ENCODE assay signal across 8 cellular contexts in genomic region chr6:137415127-137415833, GRCh38.
DNase-seq lines count a peak whose midpoint lies in the region; FAIRE-seq and TF ChIP-seq lines count a peak whose summit lies in the region.

No MANE protein-coding gene starts in this region.

- H3K4me3 ChIP-seq in H7 (ENCODE audit: insufficient read depth, low read depth, low read length) (peak overlapping the region; percentile 15; the same call in 1 of the 2 replicates), endothelial cell of umbilical vein (replicated peaks in 1 of 3; ENCODE audit: insufficient read depth in 1 of 3, low read depth in 1 of 3, low read length in 3 of 3) (peak overlapping the region in 2 of 3 experiments; percentile 25 to 59), mononuclear cell (ENCODE audit: low read length) (peak overlapping the region; percentile 32)

- intact Hi-C loops in endothelial cell of umbilical vein (cut with micrococcal nuclease) = loop anchor here (1.0 kb wide), 4 partner anchors 101 to 339 kb away; no protein-coding TSS in a partner anchor

- H3K4me1 ChIP-seq in endothelial cell of umbilical vein (ENCODE audit: control insufficient read depth, extremely low read depth, insufficient read depth, low read length) (no peaks in the 10 kb centered on the region), mononuclear cell (ENCODE audit: insufficient read depth, low read length) (peaks cover 13% of the 10 kb centered on the region)

- no peaks in the 10 kb centered on the region for H4K20me1 ChIP-seq in endothelial cell of umbilical vein (replicated peaks; ENCODE audit: control insufficient read depth, extremely low read depth, insufficient read depth, low read length)

- H2AFZ ChIP-seq in endothelial cell of umbilical vein (ENCODE audit: low read depth, low read length) = peak overlapping the region; percentile 94

- H3K27ac ChIP-seq in endothelial cell of umbilical vein (ENCODE audit: insufficient read depth, low read depth, low read length) = no peak overlapping the region

- H3K36me3 ChIP-seq in H7 (replicated peaks; ENCODE audit: control insufficient read depth, insufficient read depth, low read length) = no peaks in the 10 kb centered on the region
- H3K36me3 ChIP-seq in endothelial cell of umbilical vein (ENCODE audit: control insufficient read depth in 2 of 2, extremely low read depth in 1 of 2, insufficient read depth in 2 of 2, low read length in 2 of 2) = no peaks in the 10 kb centered on the region

- no peaks in the 10 kb centered on the region for H3K9me1 ChIP-seq in endothelial cell of umbilical vein (replicated peaks; ENCODE audit: control insufficient read depth, extremely low read depth, insufficient read depth, low read length)

- H3K9ac ChIP-seq in endothelial cell of umbilical vein (replicated peaks; ENCODE audit: extremely low read depth, insufficient read depth, low read length) = no peak overlapping the region

- no TSS peak for BruUV-seq in endothelial cell of umbilical vein (replicated peaks; lab: Mats Ljungman, UMichigan)

- H3K27me3 ChIP-seq in H7 (ENCODE audit: control insufficient read depth, insufficient read depth, low read length) = no peaks in the 10 kb centered on the region
- peaks cover 19 to 28% of the 10 kb centered on the region in 2 experiments for H3K27me3 ChIP-seq in endothelial cell of umbilical vein (ENCODE audit: control insufficient read depth in 2 of 2, insufficient read depth in 2 of 2, low read length in 2 of 2)
- H3K27me3 ChIP-seq in mononuclear cell (ENCODE audit: insufficient read depth, low read length) = peaks cover 8% of the 10 kb centered on the region

- dilution Hi-C loops in endothelial cell of umbilical vein (cut with MboI; ENCODE audit: extremely low pct_ligation_motif_present, low sequenced_read_pairs) = no loop called here

- FAIRE-seq in endothelial cell of umbilical vein (lab: Jason Lieb, UNC) = peak; percentile 52

- TF ChIP-seq POLR2A in endothelial cell of umbilical vein (IDR thresholded peaks at IDR 0.05; ENCODE audit: low read depth, low read length) = no peak

- H3K9me3 ChIP-seq in endothelial cell of umbilical vein (replicated peaks; ENCODE audit: control insufficient read depth, insufficient read depth, low read length) (no peaks in the 10 kb centered on the region), mononuclear cell (ENCODE audit: low read depth, low read length) (no peaks in the 10 kb centered on the region)

- DNase-seq in EL (peak; percentile 66), H7 (peak; percentile 41), NAMALWA (ENCODE audit: low spot score) (peak; percentile 71), endothelial cell of umbilical vein (ENCODE audit: low read depth, low spot score) (peak; percentile 73), SHP77 treated with DMSO at 0.1 percent for 48 hours (lab: John Stamatoyannopoulos, UW) (no peak)
- DNase-seq in activated CD8-positive, alpha-beta memory T cell treated with anti-CD3 and anti-CD28 coated beads, Interleukin-2, amount 50 U/mL, for 24 hours (ENCODE audit: extremely low read depth) = peak; percentile 37
- DNase-seq in stimulated activated CD8-positive, alpha-beta memory T cell treated with anti-CD3 and anti-CD28 coated beads, Interleukin-4, amount 100 ng/mL, for 48 hours = peak; percentile 70

- POLR2A ChIA-PET in endothelial cell of umbilical vein (lab: Charles Lee) = no interaction called here

- CTCF ChIA-PET in endothelial cell of umbilical vein (lab: Charles Lee) = interaction anchor here (0.6 to 3.8 kb wide), 16 partner anchors 14 to 339 kb away, joined by 3 to 30 read pairs (median 4); no protein-coding TSS in a partner anchor

- peak; percentile 56 to 71 for TF ChIP-seq CTCF in endothelial cell of umbilical vein (IDR thresholded peaks at IDR 0.05; ENCODE audit: extremely low read depth in 1 of 2, insufficient read depth in 1 of 2, low read depth in 1 of 2, low read length in 2 of 2)

- H3K4me2 ChIP-seq in endothelial cell of umbilical vein (ENCODE audit: insufficient read depth, low read length) = peak overlapping the region; percentile 92

- no peaks in the 10 kb centered on the region for H3K79me2 ChIP-seq in endothelial cell of umbilical vein (ENCODE audit: control insufficient read depth, insufficient read depth, low read length)

TF ChIP-seq in endothelial cell of umbilical vein, 7 proteins besides CTCF, POLR2A, EP300 and RAD21:
- TF ChIP-seq EZH2 (IDR thresholded peaks at IDR 0.05; ENCODE audit: borderline replicate concordance, low read depth, low read length, severe bottlenecking) (no peak), FOS (IDR thresholded peaks at IDR 0.05; ENCODE audit: borderline replicate concordance, insufficient read depth, low read length) (no peak), MAX (IDR thresholded peaks at IDR 0.05; ENCODE audit: insufficient read depth, insufficient read length) (no peak), MYC (IDR thresholded peaks at IDR 0.05; ENCODE audit: low read depth, low read length) (no peak), POLR2AphosphoS5 (IDR thresholded peaks at IDR 0.05; ENCODE audit: insufficient read depth, low read depth, low read length) (no peak), JUN (IDR thresholded peaks at IDR 0.05; ENCODE audit: borderline replicate concordance, insufficient read depth, insufficient read length, low read depth) (no peak), GATA2 (IDR thresholded peaks at IDR 0.05; ENCODE audit: insufficient read depth, insufficient read length, low read depth, low read length) (no peak)
